ENCODE assay signal across 17 cellular contexts in the genomic region with DNA sequence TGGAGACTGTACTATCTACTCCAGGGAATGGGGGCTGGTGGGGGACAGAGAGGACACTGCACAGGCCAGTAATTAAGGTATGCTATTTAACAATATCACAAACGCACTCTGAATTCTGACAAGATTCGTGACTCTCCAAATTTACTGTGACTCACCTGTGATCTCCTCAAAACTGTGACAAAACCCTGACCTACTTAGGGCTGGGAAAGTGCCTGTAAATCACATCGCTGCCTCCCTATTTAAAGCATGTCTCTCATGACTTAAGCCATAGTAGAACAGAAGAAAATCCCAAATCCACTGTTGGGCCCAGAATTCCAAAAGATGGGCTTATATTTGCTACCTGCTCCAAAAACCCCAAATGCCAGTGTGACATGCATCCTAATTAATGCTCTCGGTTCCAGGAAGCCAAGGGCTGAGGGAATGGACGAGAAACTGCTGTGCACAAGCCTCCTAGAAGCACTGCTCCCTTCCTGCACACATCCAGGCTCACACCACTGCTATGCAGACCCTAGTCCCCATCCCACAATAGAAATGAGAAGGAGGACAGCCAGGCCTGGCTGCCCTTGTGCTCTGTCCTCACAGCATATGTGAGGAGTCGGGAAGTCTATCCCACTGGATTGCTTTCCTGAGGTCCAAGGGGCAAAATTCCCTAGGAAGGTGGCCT. TPM values are rescaled to one million over a fixed set of nuclear protein-coding genes. Genes with fewer than 3 reads are reported as not detected.
"Had no signal": no experiment of that assay in that cellular context is flagged by ENCODE, and none has a peak within 500 bp of the region (broad histone marks: within the 10 kb centered on the region; RNA-seq: fewer than 3 reads in every experiment).

No MANE protein-coding gene starts in this region.

- H3K27me3 ChIP-seq: foreskin keratinocyte, hepatocyte, right lobe of liver, transverse colon had no signal

- H3K4me3 ChIP-seq: hepatocyte, right lobe of liver, thoracic aorta, transverse colon had no signal

- H3K36me3 ChIP-seq: right lobe of liver, thoracic aorta, transverse colon had no signal

- DNase-seq: effector memory CD8-positive, alpha-beta T cell; foreskin keratinocyte; kidney; left colon; mesendoderm; naive thymus-derived CD4-positive, alpha-beta T cell; nephron progenitor cell; right lobe of liver; stimulated activated CD4-positive, alpha-beta T cell treated with anti-CD3 and anti-CD28 coated beads, Interleukin-4, amount 100 ng/mL, for 1 hour; stimulated activated CD8-positive, alpha-beta memory T cell treated with anti-CD3 and anti-CD28 coated beads, Interleukin-4, amount 100 ng/mL, for 48 hours; stimulated activated naive CD8-positive, alpha-beta T cell treated with anti-CD3 and anti-CD28 coated beads, Interleukin-15, Interleukin-2, amounts not matched to agents 100 U/mL and 50 U/mL, for 24 hours had no signal

- H3K4me1 ChIP-seq: foreskin keratinocyte, parathyroid adenoma, right lobe of liver, transverse colon had no signal

- H2AFZ ChIP-seq: hepatocyte, parathyroid adenoma had no signal

- H3K9me3 ChIP-seq: right lobe of liver, thoracic aorta, transverse colon had no signal

- H3K27ac ChIP-seq: epithelial cell of prostate, foreskin keratinocyte, hepatocyte, parathyroid adenoma, right lobe of liver, thoracic aorta, transverse colon had no signal

- H3K9ac ChIP-seq: parathyroid adenoma had no signal

- H3K4me2 ChIP-seq: hepatocyte had no signal

- ATAC-seq: effector memory CD8-positive, alpha-beta T cell; foreskin keratinocyte; left colon; naive thymus-derived CD4-positive, alpha-beta T cell; right lobe of liver; stimulated activated effector memory CD8-positive, alpha-beta T cell treated with anti-CD3 and anti-CD28 coated beads, Interleukin-12 subunit alpha, Interleukin-12 subunit beta, amount 100 ng/mL, for 72 hours; stimulated activated naive CD8-positive, alpha-beta T cell treated with anti-CD3 and anti-CD28 coated beads, Interleukin-15, Interleukin-2, amounts not matched to agents 100 U/mL and 50 U/mL, for 24 hours had no signal

- H3K79me2 ChIP-seq: hepatocyte, parathyroid adenoma had no signal

RNA-seq across cellular contexts. Expression of a gene that starts 27.8 kb away (rescaled TPM):
- polyA plus RNA-seq: foreskin keratinocyte had no signal
